ENCODE assay signal across 11 cellular contexts in genomic region chr3:178275311-178275710, GRCh38.
"Had no signal": no experiment of that assay in that cellular context is flagged by ENCODE, and none has a peak within 500 bp of the region (broad histone marks: within the 10 kb centered on the region; RNA-seq: fewer than 3 reads in every experiment).

No MANE protein-coding gene starts in this region.

- DNase-seq: effector memory CD8-positive, alpha-beta T cell; heart right ventricle; hypothalamus; kidney glomerular epithelial cell; natural killer cell; posterior cingulate gyrus; right cardiac atrium; small intestine; stimulated activated CD4-positive, alpha-beta T cell treated with anti-CD3 and anti-CD28 coated beads, Interleukin-2, amount 100 ng/mL, for 48 hours; stimulated activated naive CD4-positive, alpha-beta T cell treated with Interleukin-2 at 50 U/mL for 16 hours had no signal

- H3K4me3 ChIP-seq: heart right ventricle had no signal

- H3K27me3 ChIP-seq: heart right ventricle had no signal

- ATAC-seq: effector memory CD8-positive, alpha-beta T cell; heart right ventricle; left lobe of liver; natural killer cell; right cardiac atrium had no signal

- H3K36me3 ChIP-seq: heart right ventricle had no signal

- H3K27ac ChIP-seq: heart right ventricle had no signal
